In genomic region chr6:138817799-138818198, GRCh38 we compare ENCODE assay signal across 8 cellular contexts. TPM values are rescaled to one million over a fixed set of nuclear protein-coding genes. Genes with fewer than 3 reads are reported as not detected.
DNase-seq lines count a peak whose midpoint lies in the region; ATAC-seq and TF ChIP-seq lines count a peak whose summit lies in the region.

No MANE protein-coding gene starts in this region.

- H3K27me3 Mint-ChIP-seq in H9 (ENCODE audit: low read depth): no peaks in the 10 kb centered on the region

- H3K27me3 ChIP-seq in H9 (ENCODE audit: insufficient read depth, low read length) (no peaks in the 10 kb centered on the region), testis (no peaks in the 10 kb centered on the region)

- no peak overlapping the region for H2BK15ac ChIP-seq in H9 (ENCODE audit: low read depth, low read length)

- no peaks in the 10 kb centered on the region for H3K9me3 ChIP-seq in H9 (ENCODE audit: control insufficient read depth, low read depth, low read length)
- no peaks in the 10 kb centered on the region for H3K9me3 ChIP-seq in testis

- H2AK5ac ChIP-seq in H9 (ENCODE audit: insufficient read length, low read length): no peak overlapping the region

- H3K23me2 ChIP-seq in H9 (ENCODE audit: insufficient read length, low read depth, low read length, poor library complexity, severe bottlenecking): no peaks in the 10 kb centered on the region

- H3K79me2 ChIP-seq in H9 (ENCODE audit: insufficient read depth, low read length): no peaks in the 10 kb centered on the region

- TF ChIP-seq CTCF in AG09309 (IDR thresholded peaks at IDR 0.05; ENCODE audit: control insufficient read depth, insufficient read depth, low read depth, low read length, missing control alignments) (no peak), H9 (conservative IDR thresholded peaks at IDR 0.05) (no peak), fibroblast of the aortic adventitia (IDR thresholded peaks at IDR 0.05; ENCODE audit: insufficient read depth, low read length) (no peak), testis (IDR thresholded peaks at IDR 0.05) (no peak)

- H3K4me3 Mint-ChIP-seq in H9: no peak overlapping the region; a peak in 1 of 5 replicates

- intact Hi-C loops in testis (cut with DNase I; ENCODE audit: low total_unique reads): no loop called here

- no peak overlapping the region for H4K91ac ChIP-seq in H9 (ENCODE audit: insufficient read length, low read depth, low read length)

- no peaks in the 10 kb centered on the region for H4K20me1 ChIP-seq in H9 (ENCODE audit: control insufficient read depth, insufficient read depth, insufficient read length)

- no peak overlapping the region for H4K5ac ChIP-seq in H9 (ENCODE audit: insufficient read length, low read depth, low read length)

- H3K4me2 ChIP-seq in H9 (ENCODE audit: insufficient read depth, insufficient read length, low read length): peak overlapping the region; percentile 11

- H3K14ac ChIP-seq in H9 (ENCODE audit: insufficient read depth, low read length): 0 out of 2 replicates have a peak overlapping the region, but pooled peaks have one; percentile 21

- H3K36me3 Mint-ChIP-seq in H9 (ENCODE audit: insufficient read depth in 1 of 3, low read depth in 3 of 3): no peaks in the 10 kb centered on the region

- H2BK12ac ChIP-seq in H9 (ENCODE audit: insufficient read length, low read depth, low read length): no peak overlapping the region

- H3K9me3 Mint-ChIP-seq in H9: no peaks in the 10 kb centered on the region

- peaks cover 5% of the 10 kb centered on the region; the same call in 1 of the 2 replicates for H3K4me1 ChIP-seq in H9 (ENCODE audit: insufficient read depth, low read length)
- H3K4me1 ChIP-seq in testis: no peaks in the 10 kb centered on the region

- no peak overlapping the region for H3K27ac ChIP-seq in H9 (ENCODE audit: insufficient read length, low read depth, low read length)
- H3K27ac ChIP-seq in testis: no peak overlapping the region

- no peak overlapping the region for H3K23ac ChIP-seq in H9 (ENCODE audit: insufficient read length, low read depth, low read length)

- H3K9ac ChIP-seq in H9 (ENCODE audit: extremely low read depth, insufficient read length, low read length): no peak overlapping the region

- H3T11ph ChIP-seq in H9 (ENCODE audit: low read length): peak overlapping the region; percentile 57

- H4K8ac ChIP-seq in H9 (replicated peaks; ENCODE audit: insufficient read length, low read depth, low read length): no peak overlapping the region

- peak overlapping the region; percentile 66 for H2AFZ ChIP-seq in H9 (ENCODE audit: low read length)

- H3K56ac ChIP-seq in H9 (ENCODE audit: insufficient read length, low read depth, low read length): no peak overlapping the region

- no peaks in the 10 kb centered on the region for H3K36me3 ChIP-seq in testis (ENCODE audit: low read depth, missing control alignments)

- H3K4me3 ChIP-seq in AG09309 (ENCODE audit: control insufficient read depth, low read depth, low read length): no peak overlapping the region
- H3K4me3 ChIP-seq in fibroblast of the aortic adventitia (ENCODE audit: low read depth, low read length): no peak overlapping the region
- H3K4me3 ChIP-seq in testis: no peak overlapping the region

- no peak for TF ChIP-seq POLR2A in testis (IDR thresholded peaks at IDR 0.05)

- peak overlapping the region; percentile 66 to 97 (median 95); a peak in 6 of 7 replicates for H3K27ac Mint-ChIP-seq in H9

- no CpG with 5 or more reads among the region's 4 CpGs for WGBS in H9 (ENCODE audit: extremely low coverage, insufficient read length, low lambda C conversion rate)
- 87 to 91% methylated on average over 4 of the region's 4 CpGs for WGBS in testis, 2 donors

- no peak overlapping the region for H2BK20ac ChIP-seq in H9 (ENCODE audit: low read depth, low read length, poor library complexity, severe bottlenecking)

- H3K18ac ChIP-seq in H9 (ENCODE audit: insufficient read length, low read depth, low read length): peak overlapping the region; percentile 83

- H3K79me1 ChIP-seq in H9 (ENCODE audit: insufficient read depth, low read depth, low read length, poor library complexity, severe bottlenecking): no peaks in the 10 kb centered on the region

- peak; percentile 89 for ATAC-seq in stimulated activated naive CD8-positive, alpha-beta T cell treated with anti-CD3 and anti-CD28 coated beads, Interleukin-15, Interleukin-2, amounts not matched to agents 100 U/mL and 50 U/mL, for 24 hours

- no peak overlapping the region for H3K4ac ChIP-seq in H9 (ENCODE audit: low read depth, low read length)

- no peak overlapping the region for H2BK120ac ChIP-seq in H9 (ENCODE audit: low read depth, low read length, poor library complexity, severe bottlenecking)

- DNase-seq in AG09309 (ENCODE audit: low read depth) (peak; percentile 75), H9 (peak; percentile 88), OCI-M1 (lab: John Stamatoyannopoulos, UW) (peak; percentile 33), fibroblast of the aortic adventitia (ENCODE audit: low read depth) (peak; percentile 53), NCI-H524 treated with DMSO at 0.1 percent for 48 hours (lab: John Stamatoyannopoulos, UW) (no peak), anterior cingulate cortex (lab: John Stamatoyannopoulos, UW) (no peak), testis (no peak)
- peak; percentile 45 for DNase-seq in stimulated activated naive CD8-positive, alpha-beta T cell treated with anti-CD3 and anti-CD28 coated beads, Interleukin-15, Interleukin-2, amounts not matched to agents 100 U/mL and 50 U/mL, for 24 hours

- H3K4me1 Mint-ChIP-seq in H9: peaks cover 17 to 23% of the 10 kb centered on the region in 2 experiments

- no peak overlapping the region for H2BK5ac ChIP-seq in H9 (ENCODE audit: insufficient read length, low read length)

RNA-seq across cellular contexts. Expression of gene ECT2L, which starts 21.9 kb away (rescaled TPM):
- total RNA-seq in H9 (2021) (not detected in 2 replicates), fibroblast of the aortic adventitia (ENCODE audit: low replicate concordance) (under 0.01 and 3.3 TPM in 2 replicates), testis (under 1 TPM; 0.16 to 0.19 TPM)
- polyA plus RNA-seq in testis (ENCODE audit: insufficient read depth, low read depth, low replicate concordance): 1.6 TPM

RNA-seq across cellular contexts. Expression of gene CCDC28A, which starts 44.2 kb away (rescaled TPM):
- total RNA-seq in H9 (2021): 12.0 and 12.9 TPM in 2 replicates
- total RNA-seq in fibroblast of the aortic adventitia (ENCODE audit: low replicate concordance): 8.9 and 11.7 TPM in 2 replicates
- total RNA-seq in testis: 10 to 100 TPM; 30.3 to 35.0 TPM
- polyA plus RNA-seq in testis (ENCODE audit: insufficient read depth, low read depth, low replicate concordance): 36.4 TPM

Comparison
In these comparisons a context has a peak if more than half of its experiments do, and no peak if none do; other contexts are left out.
1. DNase-seq: peak in AG09309 (single experiment), H9 (single experiment), OCI-M1 (single experiment), fibroblast of the aortic adventitia (single experiment) and stimulated activated naive CD8-positive, alpha-beta T cell treated with anti-CD3 and anti-CD28 coated beads, Interleukin-15, Interleukin-2, amounts not matched to agents 100 U/mL and 50 U/mL, for 24 hours (single experiment); none in NCI-H524 treated with DMSO at 0.1 percent for 48 hours (single experiment), anterior cingulate cortex (0 of 58) and testis (single experiment).